19 cellular contexts compared by ENCODE assay signal in the genomic region with DNA sequence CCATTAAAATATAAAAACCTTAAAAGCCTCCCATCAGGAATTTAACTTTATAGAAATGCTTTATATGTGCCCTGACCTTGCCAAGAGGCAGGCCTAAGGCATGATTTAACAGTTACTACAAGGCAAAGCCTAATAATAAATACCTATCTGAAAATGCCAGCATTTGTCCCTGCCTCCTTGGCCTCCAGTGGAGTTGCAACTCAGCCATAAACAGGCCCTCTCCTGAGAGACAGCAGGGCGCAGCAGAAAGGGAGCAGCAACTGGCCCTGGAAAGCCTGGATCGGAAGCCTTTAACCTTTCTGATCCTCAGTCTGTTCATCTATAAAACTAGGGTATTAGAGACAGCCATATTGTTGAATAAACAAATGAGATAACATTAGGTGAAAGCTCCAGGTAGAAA.
"Had no signal": no experiment of that assay in that cellular context is flagged by ENCODE, and none has a peak within 500 bp of the region (broad histone marks: within the 10 kb centered on the region; RNA-seq: fewer than 3 reads in every experiment).

No MANE protein-coding gene starts in this region.

- H3K27ac ChIP-seq: stomach, testis, VCaP had no signal

- H3K4me1 Mint-ChIP-seq: activated CD4-positive, alpha-beta T cell treated with anti-CD3 and anti-CD28 coated beads for 36 hours; naive B cell; T-cell had no signal

- H3K4me3 Mint-ChIP-seq: activated CD4-positive, alpha-beta memory T cell treated with anti-CD3 and anti-CD28 coated beads for 36 hours; activated CD4-positive, alpha-beta T cell treated with anti-CD3 and anti-CD28 coated beads for 36 hours; activated naive CD8-positive, alpha-beta T cell; activated T-cell treated with anti-CD3 and anti-CD28 coated beads, Interleukin-2, amount 50 U/mL, for 4 hours; naive B cell; T-cell had no signal

- H3K27me3 ChIP-seq: stomach, testis had no signal

- H3K36me3 Mint-ChIP-seq: activated CD4-positive, alpha-beta memory T cell treated with anti-CD3 and anti-CD28 coated beads for 36 hours; activated naive CD8-positive, alpha-beta T cell; naive B cell; T-cell had no signal

- H3K36me3 ChIP-seq: stomach had no signal

- H3K4me3 ChIP-seq: stomach, testis had no signal

- H3K27ac Mint-ChIP-seq: activated CD4-positive, alpha-beta memory T cell treated with anti-CD3 and anti-CD28 coated beads for 36 hours; activated CD4-positive, alpha-beta T cell treated with anti-CD3 and anti-CD28 coated beads for 36 hours; activated naive CD8-positive, alpha-beta T cell; T-cell had no signal

- H3K27me3 Mint-ChIP-seq: activated CD4-positive, alpha-beta memory T cell treated with anti-CD3 and anti-CD28 coated beads for 36 hours; activated CD4-positive, alpha-beta T cell treated with anti-CD3 and anti-CD28 coated beads for 36 hours; activated naive CD8-positive, alpha-beta T cell; naive B cell; T-cell had no signal

- H3K4me1 ChIP-seq: testis had no signal

- H3K9me3 ChIP-seq: stomach, testis had no signal

- ATAC-seq: activated CD4-positive, alpha-beta T cell treated with anti-CD3 and anti-CD28 coated beads for 36 hours; activated T-cell treated with anti-CD3 and anti-CD28 coated beads, Interleukin-2, amount 50 U/mL, for 4 hours; T-cell had no signal

- DNase-seq: activated CD4-positive, alpha-beta memory T cell treated with anti-CD3 and anti-CD28 coated beads for 36 hours; activated CD4-positive, alpha-beta T cell treated with anti-CD3 and anti-CD28 coated beads for 36 hours; activated gamma-delta T cell; activated T-cell treated with anti-CD3 and anti-CD28 coated beads, Interleukin-2, amount 50 U/mL, for 4 hours; amniotic stem cell; central memory CD4-positive, alpha-beta T cell; effector CD8-positive, alpha-beta T cell; foreskin fibroblast; glutamatergic neuron; hypothalamus; naive B cell; stimulated activated CD4-positive, alpha-beta T cell treated with anti-CD3 and anti-CD28 coated beads, Interleukin-12 subunit alpha, Interleukin-12 subunit beta, amount 100 ng/mL, for 4 hours; stimulated activated CD4-positive, alpha-beta T cell treated with anti-CD3 and anti-CD28 coated beads, Interleukin-2, amount 100 ng/mL, for 24 hours; stomach; T-cell; T1000; testis had no signal

- H3K9me3 Mint-ChIP-seq: activated T-cell treated with anti-CD3 and anti-CD28 coated beads, Interleukin-2, amount 50 U/mL, for 4 hours had no signal
